In genomic region chr5:124025306-124025705, GRCh38 we compare ENCODE assay signal across 1 cellular context.
TF ChIP-seq lines count a peak whose summit lies in the region.

No MANE protein-coding gene starts in this region.

TF ChIP-seq in GM23338, 12 proteins besides CTCF, POLR2A, EP300 and RAD21:
- TF ChIP-seq, protein P1, sequence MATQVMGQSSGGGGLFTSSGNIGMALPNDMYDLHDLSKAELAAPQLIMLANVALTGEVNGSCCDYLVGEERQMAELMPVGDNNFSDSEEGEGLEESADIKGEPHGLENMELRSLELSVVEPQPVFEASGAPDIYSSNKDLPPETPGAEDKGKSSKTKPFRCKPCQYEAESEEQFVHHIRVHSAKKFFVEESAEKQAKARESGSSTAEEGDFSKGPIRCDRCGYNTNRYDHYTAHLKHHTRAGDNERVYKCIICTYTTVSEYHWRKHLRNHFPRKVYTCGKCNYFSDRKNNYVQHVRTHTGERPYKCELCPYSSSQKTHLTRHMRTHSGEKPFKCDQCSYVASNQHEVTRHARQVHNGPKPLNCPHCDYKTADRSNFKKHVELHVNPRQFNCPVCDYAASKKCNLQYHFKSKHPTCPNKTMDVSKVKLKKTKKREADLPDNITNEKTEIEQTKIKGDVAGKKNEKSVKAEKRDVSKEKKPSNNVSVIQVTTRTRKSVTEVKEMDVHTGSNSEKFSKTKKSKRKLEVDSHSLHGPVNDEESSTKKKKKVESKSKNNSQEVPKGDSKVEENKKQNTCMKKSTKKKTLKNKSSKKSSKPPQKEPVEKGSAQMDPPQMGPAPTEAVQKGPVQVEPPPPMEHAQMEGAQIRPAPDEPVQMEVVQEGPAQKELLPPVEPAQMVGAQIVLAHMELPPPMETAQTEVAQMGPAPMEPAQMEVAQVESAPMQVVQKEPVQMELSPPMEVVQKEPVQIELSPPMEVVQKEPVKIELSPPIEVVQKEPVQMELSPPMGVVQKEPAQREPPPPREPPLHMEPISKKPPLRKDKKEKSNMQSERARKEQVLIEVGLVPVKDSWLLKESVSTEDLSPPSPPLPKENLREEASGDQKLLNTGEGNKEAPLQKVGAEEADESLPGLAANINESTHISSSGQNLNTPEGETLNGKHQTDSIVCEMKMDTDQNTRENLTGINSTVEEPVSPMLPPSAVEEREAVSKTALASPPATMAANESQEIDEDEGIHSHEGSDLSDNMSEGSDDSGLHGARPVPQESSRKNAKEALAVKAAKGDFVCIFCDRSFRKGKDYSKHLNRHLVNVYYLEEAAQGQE (IDR thresholded peaks at IDR 0.05; ENCODE audit: unreplicated experiment): no peak
- TF ChIP-seq, protein P2, sequence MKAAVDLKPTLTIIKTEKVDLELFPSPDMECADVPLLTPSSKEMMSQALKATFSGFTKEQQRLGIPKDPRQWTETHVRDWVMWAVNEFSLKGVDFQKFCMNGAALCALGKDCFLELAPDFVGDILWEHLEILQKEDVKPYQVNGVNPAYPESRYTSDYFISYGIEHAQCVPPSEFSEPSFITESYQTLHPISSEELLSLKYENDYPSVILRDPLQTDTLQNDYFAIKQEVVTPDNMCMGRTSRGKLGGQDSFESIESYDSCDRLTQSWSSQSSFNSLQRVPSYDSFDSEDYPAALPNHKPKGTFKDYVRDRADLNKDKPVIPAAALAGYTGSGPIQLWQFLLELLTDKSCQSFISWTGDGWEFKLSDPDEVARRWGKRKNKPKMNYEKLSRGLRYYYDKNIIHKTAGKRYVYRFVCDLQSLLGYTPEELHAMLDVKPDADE (IDR thresholded peaks at IDR 0.05): no peak
- no peak for TF ChIP-seq STAT1 (IDR thresholded peaks at IDR 0.05; ENCODE audit: unreplicated experiment)
- no peak for TF ChIP-seq NANOG (IDR thresholded peaks at IDR 0.05; ENCODE audit: borderline replicate concordance)
- TF ChIP-seq ZNF114 (CRISPR knock-in tag; IDR thresholded peaks at IDR 0.05): no peak
- TF ChIP-seq ZNF331 (CRISPR knock-in tag; IDR thresholded peaks at IDR 0.05; ENCODE audit: low read depth): no peak
- no peak for TF ChIP-seq ZNF462 (CRISPR knock-in tag; IDR thresholded peaks at IDR 0.05)
- TF ChIP-seq JUNB (IDR thresholded peaks at IDR 0.05; ENCODE audit: unreplicated experiment): no peak
- TF ChIP-seq CREB1 (CRISPR knock-in tag; IDR thresholded peaks at IDR 0.05; ENCODE audit: low read depth): no peak
- no peak for TF ChIP-seq POLR2AphosphoS5 (IDR thresholded peaks at IDR 0.05; ENCODE audit: low read depth)
- TF ChIP-seq EZH2phosphoT487 (IDR thresholded peaks at IDR 0.05; ENCODE audit: unreplicated experiment): no peak
- no peak for TF ChIP-seq EZH2 (IDR thresholded peaks at IDR 0.05; ENCODE audit: low read depth, unreplicated experiment)
